In genomic region chr2:20652141-20652540, GRCh38 we compare ENCODE assay signal across 12 cellular contexts. TPM values are rescaled to one million over a fixed set of nuclear protein-coding genes. Genes with fewer than 3 reads are reported as not detected.
A peak's percentile ranks its signal among the peaks of the same experiment; 100 is the strongest.
DNase-seq lines count a peak whose midpoint lies in the region; ATAC-seq and TF ChIP-seq lines count a peak whose summit lies in the region.
"Had no signal": no experiment of that assay in that cellular context is flagged by ENCODE, and none has a peak within 500 bp of the region (broad histone marks: within the 10 kb centered on the region; RNA-seq: fewer than 3 reads in every experiment).

No MANE protein-coding gene starts in this region.

- H3K27me3 Mint-ChIP-seq in activated CD4-positive, alpha-beta T cell treated with anti-CD3 and anti-CD28 coated beads, Interleukin-2, amount 10 ng/mL, durations not matched to agents 24 days and 14 days, result peaks cover 15% of the 10 kb centered on the region
- H3K27me3 Mint-ChIP-seq in T-cell (peaks cover 0 to 4% of the 10 kb centered on the region in 2 donors), progenitor cell of endocrine pancreas (peaks cover 29% of the 10 kb centered on the region)

- POLR2A ChIA-PET in T-cell (lab: Charles Lee), result interaction anchor here in 1 of 2 donors (2.3 kb wide), 1 partner anchor 205 kb away, joined by 22 read pairs; the partner anchor contains the start of gene RHOB

- TF ChIP-seq EP300 in gastroesophageal sphincter (IDR thresholded peaks at IDR 0.05), result no peak

- peaks cover 29% of the 10 kb centered on the region for H3K4me1 Mint-ChIP-seq in activated CD4-positive, alpha-beta T cell treated with anti-CD3 and anti-CD28 coated beads, Interleukin-2, amount 10 ng/mL, durations not matched to agents 24 days and 14 days
- peaks cover 32 to 42% (median 36%) of the 10 kb centered on the region in 3 donors for H3K4me1 Mint-ChIP-seq in T-cell
- peaks cover 7% of the 10 kb centered on the region for H3K4me1 Mint-ChIP-seq in progenitor cell of endocrine pancreas (ENCODE audit: low read depth)

- no peak for TF ChIP-seq POLR2A in gastroesophageal sphincter (IDR thresholded peaks at IDR 0.05)

- CTCF ChIA-PET in T-cell (lab: Charles Lee), result interaction anchor here (0.6 to 3.6 kb wide), 6 partner anchors 9 to 351 kb away, joined by 6 to 31 read pairs (median 13); partner anchors contain the start of genes GDF7 (in 1 of the 2) and RHOB (in 1 of the 2)

- peaks cover 0 to 2% of the 10 kb centered on the region in 2 donors for H3K36me3 ChIP-seq in gastroesophageal sphincter
- H3K36me3 ChIP-seq: right lobe of liver had no signal

- no peak overlapping the region for H3K4me3 ChIP-seq in gastroesophageal sphincter

- peak overlapping the region; percentile 93 to 99 (median 98) for H3K27ac ChIP-seq in gastroesophageal sphincter

- 70 to 73% methylated on average over 6 to 7 of the region's 7 CpGs for WGBS in gastroesophageal sphincter (ENCODE audit: low coverage in 1 of 2), 2 donors

- H3K27ac Mint-ChIP-seq in activated CD4-positive, alpha-beta T cell treated with anti-CD3 and anti-CD28 coated beads, Interleukin-2, amount 10 ng/mL, durations not matched to agents 24 days and 14 days, result no peak overlapping the region
- peak overlapping the region; percentile 94 to 96 for H3K27ac Mint-ChIP-seq in T-cell
- H3K27ac Mint-ChIP-seq in progenitor cell of endocrine pancreas, result no peak overlapping the region

- ATAC-seq in T-cell (replicated peaks in 1 of 4), result no peak
- ATAC-seq in gastroesophageal sphincter, result no peak
- no peak for ATAC-seq in HG02610 (IDR thresholded peaks at IDR 0.05; ENCODE audit: unreplicated experiment)
- ATAC-seq: activated CD4-positive, CD25-positive, alpha-beta regulatory T cell treated with anti-CD3 and anti-CD28 coated beads, Interleukin-2, amount 50 U/mL, for 24 hours had no signal

- peaks cover 0 to 48% (median 24%) of the 10 kb centered on the region in 3 donors for H3K4me1 ChIP-seq in gastroesophageal sphincter

- H3K9me3 ChIP-seq in gastroesophageal sphincter, result no peaks in the 10 kb centered on the region
- H3K9me3 ChIP-seq: right lobe of liver had no signal

- H3K9me3 Mint-ChIP-seq in activated CD4-positive, alpha-beta T cell treated with anti-CD3 and anti-CD28 coated beads, Interleukin-2, amount 10 ng/mL, durations not matched to agents 24 days and 14 days, result no peaks in the 10 kb centered on the region
- H3K9me3 Mint-ChIP-seq in T-cell, result no peaks in the 10 kb centered on the region
- H3K9me3 Mint-ChIP-seq in progenitor cell of endocrine pancreas (ENCODE audit: low read depth), result no peaks in the 10 kb centered on the region
- H3K9me3 Mint-ChIP-seq: stimulated activated naive B cell treated with anti-CD40 and anti-IgM and Interleukin-4, amounts not matched to agents 10 μg/mL and 1 μg/mL and 100 μg/mL, for 72 hours had no signal

- DNase-seq in activated CD4-positive, alpha-beta T cell treated with anti-CD3 and anti-CD28 coated beads, Interleukin-2, amount 10 ng/mL, durations not matched to agents 24 days and 14 days, result no peak
- DNase-seq in activated CD4-positive, alpha-beta T cell treated with anti-CD3 and anti-CD28 coated beads for 4 hours, result no peak
- DNase-seq in T-cell (no peak), progenitor cell of endocrine pancreas (ENCODE audit: low spot score, unreplicated experiment) (no peak), anterior cingulate cortex (lab: John Stamatoyannopoulos, UW) (no peak), DMS53 (lab: John Stamatoyannopoulos, UW) (no peak)
- DNase-seq: stimulated activated naive B cell treated with anti-CD40 and anti-IgM and Interleukin-4, amounts not matched to agents 10 μg/mL and 1 μg/mL and 100 μg/mL, for 72 hours had no signal

- H3K36me3 Mint-ChIP-seq in activated CD4-positive, alpha-beta T cell treated with anti-CD3 and anti-CD28 coated beads, Interleukin-2, amount 10 ng/mL, durations not matched to agents 24 days and 14 days (ENCODE audit: low read depth), result no peaks in the 10 kb centered on the region
- H3K36me3 Mint-ChIP-seq in T-cell, result no peaks in the 10 kb centered on the region
- H3K36me3 Mint-ChIP-seq in progenitor cell of endocrine pancreas (ENCODE audit: insufficient read depth), result no peaks in the 10 kb centered on the region

- H3K4me3 Mint-ChIP-seq in activated CD4-positive, alpha-beta T cell treated with anti-CD3 and anti-CD28 coated beads, Interleukin-2, amount 10 ng/mL, durations not matched to agents 24 days and 14 days, result peak overlapping the region; percentile 8
- peak overlapping the region; percentile 73 to 91 (median 87) for H3K4me3 Mint-ChIP-seq in T-cell
- peak overlapping the region; percentile 38 for H3K4me3 Mint-ChIP-seq in progenitor cell of endocrine pancreas (ENCODE audit: low read depth)

- intact Hi-C loops in activated CD4-positive, alpha-beta T cell treated with anti-CD3 and anti-CD28 coated beads, Interleukin-2, amount 10 ng/mL, durations not matched to agents 24 days and 14 days (cut with micrococcal nuclease), result loop anchor here (5.0 kb wide), 1 partner anchor 410 kb away; no protein-coding TSS in a partner anchor

- TF ChIP-seq CTCF in gastroesophageal sphincter (IDR thresholded peaks at IDR 0.05) (no peak), progenitor cell of endocrine pancreas (IDR thresholded peaks at IDR 0.05; ENCODE audit: unreplicated experiment) (no peak)

- no peaks in the 10 kb centered on the region for H3K27me3 ChIP-seq in gastroesophageal sphincter
- H3K27me3 ChIP-seq: right lobe of liver had no signal

RNA-seq across cellular contexts. Expression of gene HS1BP3, which starts 1.2 kb away (rescaled TPM):
- 7.1 and 8.9 TPM in 2 replicates for total RNA-seq in activated CD4-positive, alpha-beta T cell treated with anti-CD3 and anti-CD28 coated beads, Interleukin-2, amount 10 ng/mL, durations not matched to agents 24 days and 14 days
- total RNA-seq in T-cell, result 10 to 100 TPM; 11.1 to 20.7 (median 17.2) TPM
- total RNA-seq in gastroesophageal sphincter, result 10 to 100 TPM; 42.8 to 89.1 (median 61.4) TPM
- 15.9 and 16.5 TPM in 2 replicates for total RNA-seq in progenitor cell of endocrine pancreas

RNA-seq across cellular contexts. Expression of gene GDF7, which starts 14.8 kb away (rescaled TPM):
- 0.26 TPM in 2 replicates for total RNA-seq in activated CD4-positive, alpha-beta T cell treated with anti-CD3 and anti-CD28 coated beads, Interleukin-2, amount 10 ng/mL, durations not matched to agents 24 days and 14 days
- total RNA-seq in T-cell, result under 1 TPM; 0.10 to 0.51 (median 0.16) TPM
- 10 to 100 TPM in 3 of 4 donors, 1 to 10 TPM in 1; 1.2 to 19.9 (median 15.3) TPM for total RNA-seq in gastroesophageal sphincter
- 0.16 and 0.17 TPM in 2 replicates for total RNA-seq in progenitor cell of endocrine pancreas
- total RNA-seq: myocyte had no signal

Comparison
In these comparisons a context has a peak if more than half of its experiments do, and no peak if none do; other contexts are left out.
1. H3K27ac Mint-ChIP-seq: peak in T-cell (2 of 2); none in activated CD4-positive, alpha-beta T cell treated with anti-CD3 and anti-CD28 coated beads, Interleukin-2, amount 10 ng/mL, durations not matched to agents 24 days and 14 days (single experiment) and progenitor cell of endocrine pancreas (single experiment).
2. H3K4me3 Mint-ChIP-seq: peak in every context shown above with its lines; median percentile 87 in T-cell; 38 in progenitor cell of endocrine pancreas; 8 in activated CD4-positive, alpha-beta T cell treated with anti-CD3 and anti-CD28 coated beads, Interleukin-2, amount 10 ng/mL, durations not matched to agents 24 days and 14 days.